8 cellular contexts compared by ENCODE assay signal in the genomic region with DNA sequence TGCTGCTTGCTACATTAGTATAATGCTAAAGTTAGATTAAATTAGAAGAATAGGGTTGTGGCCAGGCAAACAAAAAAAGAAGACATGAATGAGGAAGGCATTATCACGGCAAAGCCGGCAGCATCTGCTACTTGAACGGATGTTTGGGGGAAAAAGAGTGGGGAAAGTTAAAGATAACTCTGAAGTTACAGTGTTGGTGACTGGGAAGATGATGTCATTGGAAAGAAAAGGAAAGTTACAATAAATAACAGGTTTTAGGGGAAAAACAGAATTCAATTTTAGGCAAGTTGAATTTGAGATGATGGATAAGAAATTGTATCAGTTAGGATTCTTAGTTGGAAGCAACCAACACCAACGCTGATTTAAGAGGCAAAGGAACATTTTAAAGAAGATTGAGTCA.
"Had no signal": no experiment of that assay in that cellular context is flagged by ENCODE, and none has a peak within 500 bp of the region (broad histone marks: within the 10 kb centered on the region; RNA-seq: fewer than 3 reads in every experiment).

No MANE protein-coding gene starts in this region.

- FAIRE-seq: H1, H54, HTR-8/SVneo had no signal

- H3K4me3 ChIP-seq: GM23338 had no signal

- DNase-seq: H9, HCEC 1CT, HFFc6, KBM-7 had no signal

- ATAC-seq: GM23338 had no signal
